Comparison of ENCODE assay signal across 8 cellular contexts in the genomic region with DNA sequence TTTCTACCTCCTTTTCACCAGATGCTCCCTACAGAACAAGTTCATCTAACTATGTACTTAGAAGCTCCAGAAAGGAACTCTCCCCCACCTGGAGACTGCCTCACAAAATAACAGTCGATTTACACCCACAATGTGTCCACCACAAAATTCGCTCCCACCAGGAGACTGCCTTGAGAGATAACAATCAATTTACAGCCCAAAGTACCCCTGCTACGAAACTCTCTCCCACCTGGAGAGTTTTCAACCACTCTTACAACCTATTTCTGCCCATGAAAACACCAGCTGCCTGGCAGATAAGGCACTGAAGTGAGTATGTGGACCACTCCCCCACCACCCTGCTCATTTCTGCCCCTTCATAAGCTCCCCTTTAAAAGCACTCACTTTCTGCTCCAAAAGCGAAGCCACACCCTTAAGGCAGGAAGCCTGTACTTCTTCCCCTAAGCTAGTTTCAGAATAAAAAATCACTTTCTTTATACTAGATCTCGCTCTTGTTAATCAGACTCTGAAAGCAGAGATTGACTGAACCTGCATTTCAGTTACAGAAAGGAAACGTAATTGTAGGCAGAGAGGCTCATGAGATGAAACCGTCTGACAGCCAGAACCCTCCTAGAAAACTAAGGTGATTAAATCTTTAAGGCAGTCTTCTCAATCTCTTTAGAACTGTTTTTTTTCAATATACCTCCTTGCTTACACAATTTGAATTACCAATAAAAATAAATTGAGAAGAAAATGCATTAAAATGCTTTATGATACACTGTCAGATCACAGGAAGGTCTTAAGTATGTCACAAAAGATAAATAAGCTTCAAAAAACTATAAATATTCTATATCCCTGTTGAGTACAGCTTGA.
DNase-seq lines count a peak whose midpoint lies in the region; ATAC-seq and TF ChIP-seq lines count a peak whose summit lies in the region.

No MANE protein-coding gene starts in this region.

- peak; percentile 85 for ATAC-seq in stimulated activated effector memory CD8-positive, alpha-beta T cell treated with anti-CD3 and anti-CD28 coated beads, Interleukin-12 subunit alpha, Interleukin-12 subunit beta, amount 100 ng/mL, for 72 hours
- ATAC-seq in heart right ventricle: no peak
- ATAC-seq in HG03139 (IDR thresholded peaks at IDR 0.05; ENCODE audit: unreplicated experiment): no peak

- H3K4me3 Mint-ChIP-seq in activated naive CD4-positive, alpha-beta T cell treated with anti-CD3 and anti-CD28 coated beads for 36 hours: no peak overlapping the region
- H3K4me3 Mint-ChIP-seq in stimulated activated effector memory CD8-positive, alpha-beta T cell treated with anti-CD3 and anti-CD28 coated beads, Interleukin-12 subunit alpha, Interleukin-12 subunit beta, amount 100 ng/mL, for 72 hours: no peak overlapping the region
- no peak overlapping the region for H3K4me3 Mint-ChIP-seq in endothelial cell (ENCODE audit: unreplicated experiment)

- H3K4me1 Mint-ChIP-seq in activated naive CD4-positive, alpha-beta T cell treated with anti-CD3 and anti-CD28 coated beads for 36 hours (ENCODE audit: low read depth): no peaks in the 10 kb centered on the region
- H3K4me1 Mint-ChIP-seq in stimulated activated effector memory CD8-positive, alpha-beta T cell treated with anti-CD3 and anti-CD28 coated beads, Interleukin-12 subunit alpha, Interleukin-12 subunit beta, amount 100 ng/mL, for 72 hours: no peaks in the 10 kb centered on the region
- H3K4me1 Mint-ChIP-seq in endothelial cell (ENCODE audit: unreplicated experiment): no peaks in the 10 kb centered on the region

- no peaks in the 10 kb centered on the region for H3K9me3 ChIP-seq in HEK293 (ENCODE audit: control insufficient read depth, insufficient read depth, low read depth, low read length)
- no peaks in the 10 kb centered on the region for H3K9me3 ChIP-seq in heart right ventricle

- intact Hi-C loops in activated naive CD4-positive, alpha-beta T cell treated with anti-CD3 and anti-CD28 coated beads for 36 hours (cut with micrococcal nuclease): no loop called here
- intact Hi-C loops in heart right ventricle (cut with DNase I): no loop called here

- H3K27ac Mint-ChIP-seq in activated naive CD4-positive, alpha-beta T cell treated with anti-CD3 and anti-CD28 coated beads for 36 hours: no peak overlapping the region
- no peak overlapping the region for H3K27ac Mint-ChIP-seq in stimulated activated effector memory CD8-positive, alpha-beta T cell treated with anti-CD3 and anti-CD28 coated beads, Interleukin-12 subunit alpha, Interleukin-12 subunit beta, amount 100 ng/mL, for 72 hours
- no peak overlapping the region for H3K27ac Mint-ChIP-seq in endothelial cell (ENCODE audit: unreplicated experiment)

- peaks cover 0 to 4% (median 0%) of the 10 kb centered on the region in 7 donors for H3K27me3 ChIP-seq in heart right ventricle

- H3K36me3 ChIP-seq in HEK293 (ENCODE audit: control insufficient read depth in 2 of 2, insufficient read depth in 1 of 2, low read length in 2 of 2) (no peaks in the 10 kb centered on the region), heart right ventricle (no peaks in the 10 kb centered on the region)

- CTCF ChIA-PET in activated naive CD4-positive, alpha-beta T cell treated with anti-CD3 and anti-CD28 coated beads for 36 hours (lab: Charles Lee): interaction anchor here (0.5 to 1.5 kb wide), 9 partner anchors 18 to 228 kb away, joined by 3 to 6 read pairs (median 4); a partner anchor contains a TSS
- CTCF ChIA-PET in HEK293 (lab: Yijun Ruan, JAX): interaction anchor here (0.5 to 1.6 kb wide), 6 partner anchors 9 to 175 kb away, joined by 3 to 4 read pairs (median 3); no protein-coding TSS in a partner anchor

- no peaks in the 10 kb centered on the region for H3K9me3 Mint-ChIP-seq in activated naive CD4-positive, alpha-beta T cell treated with anti-CD3 and anti-CD28 coated beads for 36 hours
- no peaks in the 10 kb centered on the region for H3K9me3 Mint-ChIP-seq in stimulated activated effector memory CD8-positive, alpha-beta T cell treated with anti-CD3 and anti-CD28 coated beads, Interleukin-12 subunit alpha, Interleukin-12 subunit beta, amount 100 ng/mL, for 72 hours
- H3K9me3 Mint-ChIP-seq in endothelial cell (ENCODE audit: unreplicated experiment): no peaks in the 10 kb centered on the region

- H3K4me1 ChIP-seq in HEK293 (ENCODE audit: control insufficient read depth, insufficient read depth, low read length) (peaks cover 7% of the 10 kb centered on the region; the same call in 1 of the 2 replicates), heart right ventricle (no peaks in the 10 kb centered on the region)

- DNase-seq in activated naive CD4-positive, alpha-beta T cell treated with anti-CD3 and anti-CD28 coated beads for 36 hours: peak; percentile 59
- no peak for DNase-seq in activated naive CD4-positive, alpha-beta T cell (lab: John Stamatoyannopoulos, UW)
- DNase-seq in NCI-H82 treated with DMSO at 0.1 percent for 48 hours (lab: John Stamatoyannopoulos, UW; ENCODE audit: unreplicated experiment) (peak; percentile 45), heart right ventricle (no peak), endothelial cell (ENCODE audit: low spot score) (no peak)
- no peak for DNase-seq in stimulated activated effector memory CD8-positive, alpha-beta T cell treated with anti-CD3 and anti-CD28 coated beads, Interleukin-12 subunit alpha, Interleukin-12 subunit beta, amount 100 ng/mL, for 72 hours (ENCODE audit: low spot score in 2 of 2)

- WGBS in heart right ventricle, 2 donors: 47 to 54% methylated on average over 7 of the region's 7 CpGs

- H3K27me3 Mint-ChIP-seq in activated naive CD4-positive, alpha-beta T cell treated with anti-CD3 and anti-CD28 coated beads for 36 hours (ENCODE audit: low read depth): peaks cover 5% of the 10 kb centered on the region
- H3K27me3 Mint-ChIP-seq in endothelial cell (ENCODE audit: unreplicated experiment): no peaks in the 10 kb centered on the region

- POLR2A ChIA-PET in HEK293 (lab: Yijun Ruan, JAX): no interaction called here

- H3K27ac ChIP-seq in HEK293 (ENCODE audit: extremely low read depth, low read depth, low read length) (no peak overlapping the region), heart right ventricle (no peak overlapping the region)

- no peaks in the 10 kb centered on the region for H3K36me3 Mint-ChIP-seq in activated naive CD4-positive, alpha-beta T cell treated with anti-CD3 and anti-CD28 coated beads for 36 hours (ENCODE audit: low read depth)
- H3K36me3 Mint-ChIP-seq in stimulated activated effector memory CD8-positive, alpha-beta T cell treated with anti-CD3 and anti-CD28 coated beads, Interleukin-12 subunit alpha, Interleukin-12 subunit beta, amount 100 ng/mL, for 72 hours: no peaks in the 10 kb centered on the region
- H3K36me3 Mint-ChIP-seq in endothelial cell (ENCODE audit: low read depth, unreplicated experiment): no peaks in the 10 kb centered on the region

- H3K4me3 ChIP-seq in HEK293 (ENCODE audit: low read depth, low read length): no peak overlapping the region
- H3K4me3 ChIP-seq in heart right ventricle: no peak overlapping the region

- TF ChIP-seq CTCF in HEK293 (tag by site-specific recombination; IDR thresholded peaks at IDR 0.05) (no peak), heart right ventricle (IDR thresholded peaks at IDR 0.05) (no peak), endothelial cell (IDR thresholded peaks at IDR 0.05; ENCODE audit: unreplicated experiment) (no peak)

TF ChIP-seq in HEK293, 187 proteins besides CTCF, POLR2A, EP300 and RAD21 (continues in another document):
- TF ChIP-seq ZNF335 (tag by site-specific recombination; conservative IDR thresholded peaks at IDR 0.05) (peak; percentile 34; the same call in 1 of the 2 replicates), ZFP3 (tag by site-specific recombination; IDR thresholded peaks at IDR 0.05; ENCODE audit: low read depth) (no peak), TRIM28 (IDR thresholded peaks at IDR 0.05; ENCODE audit: borderline replicate concordance, low read length) (0 out of 2 replicates have a peak, but pooled peaks have one; percentile 31), ZIC2 (tag by site-specific recombination; IDR thresholded peaks at IDR 0.05) (peak; percentile 79), ZFHX2 (tag by site-specific recombination; conservative IDR thresholded peaks at IDR 0.05) (0 out of 2 replicates have a peak, but pooled peaks have one; percentile 20), ZNF423 (tag by site-specific recombination; IDR thresholded peaks at IDR 0.05) (0 out of 2 replicates have a peak, but pooled peaks have one; percentile 38), ZNF155 (tag by site-specific recombination; IDR thresholded peaks at IDR 0.05) (no peak), ZNF169 (tag by site-specific recombination; IDR thresholded peaks at IDR 0.05) (no peak), GLIS1 (tag by site-specific recombination; IDR thresholded peaks at IDR 0.05) (peak; percentile 98)
- TF ChIP-seq, protein P1, sequence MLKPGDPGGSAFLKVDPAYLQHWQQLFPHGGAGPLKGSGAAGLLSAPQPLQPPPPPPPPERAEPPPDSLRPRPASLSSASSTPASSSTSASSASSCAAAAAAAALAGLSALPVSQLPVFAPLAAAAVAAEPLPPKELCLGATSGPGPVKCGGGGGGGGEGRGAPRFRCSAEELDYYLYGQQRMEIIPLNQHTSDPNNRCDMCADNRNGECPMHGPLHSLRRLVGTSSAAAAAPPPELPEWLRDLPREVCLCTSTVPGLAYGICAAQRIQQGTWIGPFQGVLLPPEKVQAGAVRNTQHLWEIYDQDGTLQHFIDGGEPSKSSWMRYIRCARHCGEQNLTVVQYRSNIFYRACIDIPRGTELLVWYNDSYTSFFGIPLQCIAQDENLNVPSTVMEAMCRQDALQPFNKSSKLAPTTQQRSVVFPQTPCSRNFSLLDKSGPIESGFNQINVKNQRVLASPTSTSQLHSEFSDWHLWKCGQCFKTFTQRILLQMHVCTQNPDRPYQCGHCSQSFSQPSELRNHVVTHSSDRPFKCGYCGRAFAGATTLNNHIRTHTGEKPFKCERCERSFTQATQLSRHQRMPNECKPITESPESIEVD (tag by site-specific recombination; IDR thresholded peaks at IDR 0.05): peak; percentile 75

Comparison
In these comparisons a context has a peak if more than half of its experiments do, and no peak if none do; other contexts are left out.
1. DNase-seq: peak in activated naive CD4-positive, alpha-beta T cell treated with anti-CD3 and anti-CD28 coated beads for 36 hours (single experiment) and NCI-H82 treated with DMSO at 0.1 percent for 48 hours (single experiment); none in activated naive CD4-positive, alpha-beta T cell (0 of 4), stimulated activated effector memory CD8-positive, alpha-beta T cell treated with anti-CD3 and anti-CD28 coated beads, Interleukin-12 subunit alpha, Interleukin-12 subunit beta, amount 100 ng/mL, for 72 hours (0 of 2), heart right ventricle (0 of 2) and endothelial cell (single experiment).